ENCODE assay signal across 1 cellular context in the genomic region with DNA sequence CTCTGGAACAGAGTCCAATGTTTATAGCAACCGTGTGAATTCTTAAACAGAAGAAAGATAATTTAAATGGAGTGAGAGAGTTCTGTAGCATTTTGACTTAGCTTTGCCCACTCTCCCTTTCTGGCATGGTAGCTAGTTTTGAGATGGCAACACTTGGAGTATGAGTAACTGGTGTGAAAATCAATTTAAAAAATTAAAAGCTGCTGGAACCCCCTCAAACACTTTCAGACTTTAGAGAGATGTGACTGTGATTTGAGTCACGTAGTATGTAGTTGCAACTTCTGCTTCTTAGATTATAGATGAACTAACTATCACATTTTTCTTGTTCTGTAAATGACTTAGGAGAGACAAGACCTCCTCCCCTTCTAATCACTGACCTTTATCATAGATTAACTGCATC.
TF ChIP-seq lines count a peak whose summit lies in the region.

No MANE protein-coding gene starts in this region.

TF ChIP-seq in GM12878, 131 proteins besides CTCF, POLR2A, EP300 and RAD21 (continued from another document):
- TF ChIP-seq, protein P1, sequence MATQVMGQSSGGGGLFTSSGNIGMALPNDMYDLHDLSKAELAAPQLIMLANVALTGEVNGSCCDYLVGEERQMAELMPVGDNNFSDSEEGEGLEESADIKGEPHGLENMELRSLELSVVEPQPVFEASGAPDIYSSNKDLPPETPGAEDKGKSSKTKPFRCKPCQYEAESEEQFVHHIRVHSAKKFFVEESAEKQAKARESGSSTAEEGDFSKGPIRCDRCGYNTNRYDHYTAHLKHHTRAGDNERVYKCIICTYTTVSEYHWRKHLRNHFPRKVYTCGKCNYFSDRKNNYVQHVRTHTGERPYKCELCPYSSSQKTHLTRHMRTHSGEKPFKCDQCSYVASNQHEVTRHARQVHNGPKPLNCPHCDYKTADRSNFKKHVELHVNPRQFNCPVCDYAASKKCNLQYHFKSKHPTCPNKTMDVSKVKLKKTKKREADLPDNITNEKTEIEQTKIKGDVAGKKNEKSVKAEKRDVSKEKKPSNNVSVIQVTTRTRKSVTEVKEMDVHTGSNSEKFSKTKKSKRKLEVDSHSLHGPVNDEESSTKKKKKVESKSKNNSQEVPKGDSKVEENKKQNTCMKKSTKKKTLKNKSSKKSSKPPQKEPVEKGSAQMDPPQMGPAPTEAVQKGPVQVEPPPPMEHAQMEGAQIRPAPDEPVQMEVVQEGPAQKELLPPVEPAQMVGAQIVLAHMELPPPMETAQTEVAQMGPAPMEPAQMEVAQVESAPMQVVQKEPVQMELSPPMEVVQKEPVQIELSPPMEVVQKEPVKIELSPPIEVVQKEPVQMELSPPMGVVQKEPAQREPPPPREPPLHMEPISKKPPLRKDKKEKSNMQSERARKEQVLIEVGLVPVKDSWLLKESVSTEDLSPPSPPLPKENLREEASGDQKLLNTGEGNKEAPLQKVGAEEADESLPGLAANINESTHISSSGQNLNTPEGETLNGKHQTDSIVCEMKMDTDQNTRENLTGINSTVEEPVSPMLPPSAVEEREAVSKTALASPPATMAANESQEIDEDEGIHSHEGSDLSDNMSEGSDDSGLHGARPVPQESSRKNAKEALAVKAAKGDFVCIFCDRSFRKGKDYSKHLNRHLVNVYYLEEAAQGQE (IDR thresholded peaks at IDR 0.05; ENCODE audit: low read depth, low read length) = no peak
- TF ChIP-seq JUNB (IDR thresholded peaks at IDR 0.05) (no peak), WRNIP1 (IDR thresholded peaks at IDR 0.05; ENCODE audit: borderline replicate concordance, low read depth, low read length) (no peak), LARP7 (IDR thresholded peaks at IDR 0.05) (no peak), TARDBP (IDR thresholded peaks at IDR 0.05; ENCODE audit: borderline replicate concordance) (no peak), SUPT20H (IDR thresholded peaks at IDR 0.05; ENCODE audit: borderline replicate concordance, control insufficient read depth, low read depth, low read length) (no peak), DPF2 (IDR thresholded peaks at IDR 0.05) (peak; percentile 79), BMI1 (IDR thresholded peaks at IDR 0.05; ENCODE audit: borderline replicate concordance) (peak; percentile 41; the same call in 1 of the 2 replicates), ZNF24 (IDR thresholded peaks at IDR 0.05) (0 out of 2 replicates have a peak, but pooled peaks have one; percentile 23), SIN3A (IDR thresholded peaks at IDR 0.05; ENCODE audit: low read depth, low read length) (no peak), NBN (IDR thresholded peaks at IDR 0.05) (0 out of 2 replicates have a peak, but pooled peaks have one; percentile 40), NR2F1 (conservative IDR thresholded peaks at IDR 0.05) (0 out of 2 replicates have a peak, but pooled peaks have one; percentile 46), BACH1 (IDR thresholded peaks at IDR 0.05; ENCODE audit: borderline replicate concordance) (peak; percentile 53; the same call in 1 of the 2 replicates), SRF (IDR thresholded peaks at IDR 0.05; ENCODE audit: low read depth in 2 of 2, low read length in 2 of 2) (no peak), ZNF217 (IDR thresholded peaks at IDR 0.05) (peak; percentile 89), NRF1 (conservative IDR thresholded peaks at IDR 0.05; ENCODE audit: low read depth, low read length) (no peak), EZH2 (IDR thresholded peaks at IDR 0.05; ENCODE audit: borderline replicate concordance, control insufficient read depth, low read depth, low read length) (no peak), SREBF2 (IDR thresholded peaks at IDR 0.05; ENCODE audit: low read length) (no peak), ATF7 (IDR thresholded peaks at IDR 0.05; ENCODE audit: low read depth) (peak; percentile 50), SUZ12 (IDR thresholded peaks at IDR 0.05; ENCODE audit: unreplicated experiment) (no peak), NR2C1 (IDR thresholded peaks at IDR 0.05) (no peak), STAT3 (IDR thresholded peaks at IDR 0.05; ENCODE audit: low read depth, low read length) (no peak), JUND (IDR thresholded peaks at IDR 0.05; ENCODE audit: low read depth, low read length) (peak; percentile 53; the same call in 1 of the 2 replicates), CHD2 (IDR thresholded peaks at IDR 0.05; ENCODE audit: borderline replicate concordance, low read depth, low read length) (no peak)
- TF ChIP-seq, protein P2, sequence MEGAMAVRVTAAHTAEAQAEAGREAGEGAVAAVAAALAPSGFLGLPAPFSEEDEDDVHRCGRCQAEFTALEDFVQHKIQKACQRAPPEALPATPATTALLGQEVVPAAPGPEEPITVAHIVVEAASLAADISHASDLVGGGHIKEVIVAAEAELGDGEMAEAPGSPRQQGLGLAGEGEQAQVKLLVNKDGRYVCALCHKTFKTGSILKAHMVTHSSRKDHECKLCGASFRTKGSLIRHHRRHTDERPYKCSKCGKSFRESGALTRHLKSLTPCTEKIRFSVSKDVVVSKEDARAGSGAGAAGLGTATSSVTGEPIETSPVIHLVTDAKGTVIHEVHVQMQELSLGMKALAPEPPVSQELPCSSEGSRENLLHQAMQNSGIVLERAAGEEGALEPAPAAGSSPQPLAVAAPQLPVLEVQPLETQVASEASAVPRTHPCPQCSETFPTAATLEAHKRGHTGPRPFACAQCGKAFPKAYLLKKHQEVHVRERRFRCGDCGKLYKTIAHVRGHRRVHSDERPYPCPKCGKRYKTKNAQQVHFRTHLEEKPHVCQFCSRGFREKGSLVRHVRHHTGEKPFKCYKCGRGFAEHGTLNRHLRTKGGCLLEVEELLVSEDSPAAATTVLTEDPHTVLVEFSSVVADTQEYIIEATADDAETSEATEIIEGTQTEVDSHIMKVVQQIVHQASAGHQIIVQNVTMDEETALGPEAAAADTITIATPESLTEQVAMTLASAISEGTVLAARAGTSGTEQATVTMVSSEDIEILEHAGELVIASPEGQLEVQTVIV (IDR thresholded peaks at IDR 0.05; ENCODE audit: borderline replicate concordance, partially characterized antibody) = no peak
- TF ChIP-seq, protein P3, sequence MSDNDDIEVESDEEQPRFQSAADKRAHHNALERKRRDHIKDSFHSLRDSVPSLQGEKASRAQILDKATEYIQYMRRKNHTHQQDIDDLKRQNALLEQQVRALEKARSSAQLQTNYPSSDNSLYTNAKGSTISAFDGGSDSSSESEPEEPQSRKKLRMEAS (IDR thresholded peaks at IDR 0.05; ENCODE audit: low read depth, low read length) = no peak
- TF ChIP-seq, protein P4, sequence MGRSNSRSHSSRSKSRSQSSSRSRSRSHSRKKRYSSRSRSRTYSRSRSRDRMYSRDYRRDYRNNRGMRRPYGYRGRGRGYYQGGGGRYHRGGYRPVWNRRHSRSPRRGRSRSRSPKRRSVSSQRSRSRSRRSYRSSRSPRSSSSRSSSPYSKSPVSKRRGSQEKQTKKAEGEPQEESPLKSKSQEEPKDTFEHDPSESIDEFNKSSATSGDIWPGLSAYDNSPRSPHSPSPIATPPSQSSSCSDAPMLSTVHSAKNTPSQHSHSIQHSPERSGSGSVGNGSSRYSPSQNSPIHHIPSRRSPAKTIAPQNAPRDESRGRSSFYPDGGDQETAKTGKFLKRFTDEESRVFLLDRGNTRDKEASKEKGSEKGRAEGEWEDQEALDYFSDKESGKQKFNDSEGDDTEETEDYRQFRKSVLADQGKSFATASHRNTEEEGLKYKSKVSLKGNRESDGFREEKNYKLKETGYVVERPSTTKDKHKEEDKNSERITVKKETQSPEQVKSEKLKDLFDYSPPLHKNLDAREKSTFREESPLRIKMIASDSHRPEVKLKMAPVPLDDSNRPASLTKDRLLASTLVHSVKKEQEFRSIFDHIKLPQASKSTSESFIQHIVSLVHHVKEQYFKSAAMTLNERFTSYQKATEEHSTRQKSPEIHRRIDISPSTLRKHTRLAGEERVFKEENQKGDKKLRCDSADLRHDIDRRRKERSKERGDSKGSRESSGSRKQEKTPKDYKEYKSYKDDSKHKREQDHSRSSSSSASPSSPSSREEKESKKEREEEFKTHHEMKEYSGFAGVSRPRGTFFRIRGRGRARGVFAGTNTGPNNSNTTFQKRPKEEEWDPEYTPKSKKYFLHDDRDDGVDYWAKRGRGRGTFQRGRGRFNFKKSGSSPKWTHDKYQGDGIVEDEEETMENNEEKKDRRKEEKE (IDR thresholded peaks at IDR 0.05) = no peak
